1 cellular context compared by ENCODE assay signal in genomic region chr22:17305076-17305475, GRCh38.
TF ChIP-seq lines count a peak whose summit lies in the region.

No MANE protein-coding gene starts in this region.

TF ChIP-seq in H1, 55 proteins besides CTCF, POLR2A, EP300 and RAD21 (continued from another document):
- TF ChIP-seq E2F6 (IDR thresholded peaks at IDR 0.05) (no peak), CBX5 (IDR thresholded peaks at IDR 0.05; ENCODE audit: low read depth, low read length) (no peak), SAP30 (IDR thresholded peaks at IDR 0.05; ENCODE audit: insufficient read depth, insufficient replicate concordance, low read length) (no peak), SIX5 (IDR thresholded peaks at IDR 0.05; ENCODE audit: low read depth, low read length) (no peak), RFX5 (IDR thresholded peaks at IDR 0.05; ENCODE audit: borderline replicate concordance, low read depth, low read length) (no peak), TBP (IDR thresholded peaks at IDR 0.05; ENCODE audit: low read depth, low read length) (no peak), KDM5A (IDR thresholded peaks at IDR 0.05; ENCODE audit: low read length) (no peak), GABPA (IDR thresholded peaks at IDR 0.05; ENCODE audit: borderline replicate concordance, insufficient read depth, low read length) (no peak), NANOG (IDR thresholded peaks at IDR 0.05; ENCODE audit: insufficient read depth, low read depth, low read length, poor library complexity, severe bottlenecking) (no peak), FOSL1 (IDR thresholded peaks at IDR 0.05; ENCODE audit: insufficient read depth, low read depth, low read length) (no peak), BACH1 (IDR thresholded peaks at IDR 0.05; ENCODE audit: low read length) (no peak)
- TF ChIP-seq, protein P1, sequence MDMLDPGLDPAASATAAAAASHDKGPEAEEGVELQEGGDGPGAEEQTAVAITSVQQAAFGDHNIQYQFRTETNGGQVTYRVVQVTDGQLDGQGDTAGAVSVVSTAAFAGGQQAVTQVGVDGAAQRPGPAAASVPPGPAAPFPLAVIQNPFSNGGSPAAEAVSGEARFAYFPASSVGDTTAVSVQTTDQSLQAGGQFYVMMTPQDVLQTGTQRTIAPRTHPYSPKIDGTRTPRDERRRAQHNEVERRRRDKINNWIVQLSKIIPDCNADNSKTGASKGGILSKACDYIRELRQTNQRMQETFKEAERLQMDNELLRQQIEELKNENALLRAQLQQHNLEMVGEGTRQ (IDR thresholded peaks at IDR 0.05; ENCODE audit: low read length) = no peak
